ENCODE assay signal across 24 cellular contexts in genomic region chr12:113577464-113578121, GRCh38.
DNase-seq lines count a peak whose midpoint lies in the region; ATAC-seq, FAIRE-seq and TF ChIP-seq lines count a peak whose summit lies in the region.
"Had no signal": no experiment of that assay in that cellular context is flagged by ENCODE, and none has a peak within 500 bp of the region (broad histone marks: within the 10 kb centered on the region; RNA-seq: fewer than 3 reads in every experiment).

No MANE protein-coding gene starts in this region.

- H3K4ac ChIP-seq in H1 (replicated peaks; ENCODE audit: insufficient read length, low read depth, low read length): no peak overlapping the region

- no peak overlapping the region for H4K8ac ChIP-seq in H1 (ENCODE audit: extremely low read depth, insufficient read depth, low read length)

- H3K4me3 ChIP-seq in DOHH2 (ENCODE audit: low read length): no peak overlapping the region
- no peak overlapping the region for H3K4me3 ChIP-seq in H1 (ENCODE audit: extremely low read depth in 1 of 4, insufficient read depth in 2 of 4, low read depth in 3 of 4, low read length in 4 of 4)
- no peak overlapping the region for H3K4me3 ChIP-seq in neural progenitor cell
- H3K4me3 ChIP-seq: SJSA1 had no signal

- H3K18ac ChIP-seq in H1 (ENCODE audit: extremely low read depth, low read length): 0 out of 2 replicates have a peak overlapping the region, but pooled peaks have one; percentile 72

- no peak overlapping the region for H2BK15ac ChIP-seq in H1 (ENCODE audit: low read length)

- peak overlapping the region; percentile 92; the same call in 1 of the 2 replicates for H2BK20ac ChIP-seq in H1 (ENCODE audit: low read length)

- peaks cover 8% of the 10 kb centered on the region for H3K4me1 Mint-ChIP-seq in neural progenitor cell
- no peaks in the 10 kb centered on the region for H3K4me1 Mint-ChIP-seq in effector memory CD8-positive, alpha-beta T cell (ENCODE audit: low read depth in 2 of 2)

- TF ChIP-seq CTCF in DOHH2 (IDR thresholded peaks at IDR 0.05; ENCODE audit: low read depth, low read length, poor library complexity, severe bottlenecking): no peak
- no peak for TF ChIP-seq CTCF in H1 (IDR thresholded peaks at IDR 0.05; ENCODE audit: control extremely low read depth in 1 of 3, insufficient read depth in 1 of 3, low read depth in 1 of 3, low read length in 3 of 3)
- no peak for TF ChIP-seq CTCF in neural progenitor cell (IDR thresholded peaks at IDR 0.05)

- H3K23ac ChIP-seq in H1 (ENCODE audit: insufficient read length): no peak overlapping the region

- no peaks in the 10 kb centered on the region for H3K9me2 ChIP-seq in DOHH2 (replicated peaks; ENCODE audit: control insufficient read depth, low read length)

- H2BK120ac ChIP-seq in H1 (replicated peaks; ENCODE audit: low read depth, low read length): no peak overlapping the region

- peak overlapping the region; percentile 45; the same call in 1 of the 2 replicates for H2BK12ac ChIP-seq in H1 (ENCODE audit: low read depth, low read length)

- no peaks in the 10 kb centered on the region for H3K23me2 ChIP-seq in H1 (ENCODE audit: low read depth, low read length)

- no peaks in the 10 kb centered on the region for H3K79me2 ChIP-seq in DOHH2 (ENCODE audit: control insufficient read depth, low read length)
- H3K79me2 ChIP-seq in H1 (ENCODE audit: control insufficient read depth in 1 of 2, insufficient read depth in 2 of 2, low read length in 2 of 2): no peaks in the 10 kb centered on the region
- H3K79me2 ChIP-seq in neural progenitor cell (ENCODE audit: low read depth): no peaks in the 10 kb centered on the region

- H2AK5ac ChIP-seq in H1 (ENCODE audit: low read depth, low read length): peak overlapping the region; percentile 54; the same call in 1 of the 2 replicates

- H3K4me1 ChIP-seq in DOHH2 (ENCODE audit: control insufficient read depth, low read length) (peaks cover 14% of the 10 kb centered on the region), H1 (replicated peaks in 1 of 4; ENCODE audit: control insufficient read depth in 3 of 4, insufficient read depth in 4 of 4, low read length in 3 of 4) (peaks cover 0 to 7% (median 1%) of the 10 kb centered on the region in 4 experiments; a peak in 5 of 7 replicates), neural progenitor cell (peaks cover 21% of the 10 kb centered on the region)
- H3K4me1 ChIP-seq: Caco-2, SJSA1 had no signal

- H2AFZ ChIP-seq in H1 (ENCODE audit: low read length): no peak overlapping the region
- H2AFZ ChIP-seq in neural progenitor cell (replicated peaks): peak overlapping the region; percentile 34

- H3K79me1 ChIP-seq in H1 (ENCODE audit: low read depth, low read length): no peaks in the 10 kb centered on the region

- H3K27me3 ChIP-seq in DOHH2 (ENCODE audit: control insufficient read depth, low read length): peaks cover 16% of the 10 kb centered on the region
- H3K27me3 ChIP-seq in H1 (replicated peaks in 1 of 4; ENCODE audit: control insufficient read depth in 3 of 4, extremely low read depth in 1 of 4, insufficient read depth in 3 of 4, low read length in 3 of 4): peaks cover 0 to 2% (median 0%) of the 10 kb centered on the region in 4 experiments; a peak in 1 of 7 replicates
- no peaks in the 10 kb centered on the region for H3K27me3 ChIP-seq in neural progenitor cell

- FAIRE-seq in H1 (lab: Jason Lieb, UNC): no peak
- FAIRE-seq: GM12891, HepG2, RCC 7860 had no signal

- H3K9me3 ChIP-seq in DOHH2 (ENCODE audit: control insufficient read depth, insufficient read depth, low read length) (peaks cover 2% of the 10 kb centered on the region; the same call in 1 of the 2 replicates), H1 (ENCODE audit: insufficient read depth in 2 of 2, low read depth in 1 of 2, low read length in 1 of 2) (peaks cover 11 to 19% of the 10 kb centered on the region in 2 experiments), neural progenitor cell (ENCODE audit: low read depth) (peaks cover 12% of the 10 kb centered on the region)
- H3K9me3 ChIP-seq: SJSA1 had no signal

- H3K36me3 ChIP-seq in DOHH2 (ENCODE audit: control insufficient read depth, low read length): no peaks in the 10 kb centered on the region
- peaks cover 0 to 6% (median 0%) of the 10 kb centered on the region in 4 experiments; a peak in 2 of 8 replicates for H3K36me3 ChIP-seq in H1 (ENCODE audit: control insufficient read depth in 2 of 4, insufficient read depth in 4 of 4, low read length in 3 of 4)
- peaks cover 4% of the 10 kb centered on the region for H3K36me3 ChIP-seq in neural progenitor cell
- H3K36me3 ChIP-seq: SJSA1 had no signal

- no peak overlapping the region for H4K5ac ChIP-seq in H1 (ENCODE audit: insufficient read length, low read depth, low read length)

- H3K9ac ChIP-seq in H1 (replicated peaks in 1 of 4; ENCODE audit: extremely low read depth in 1 of 4, low read depth in 3 of 4, low read length in 3 of 4): no peak overlapping the region
- H3K9ac ChIP-seq in neural progenitor cell: no peak overlapping the region

- no peak overlapping the region for H3K14ac ChIP-seq in H1 (ENCODE audit: insufficient read length)

- H3K9me3 Mint-ChIP-seq in neural progenitor cell: peaks cover 13% of the 10 kb centered on the region
- H3K9me3 Mint-ChIP-seq in effector memory CD8-positive, alpha-beta T cell: peaks cover 2 to 7% of the 10 kb centered on the region in 2 donors

- H3K27ac ChIP-seq in DOHH2 (ENCODE audit: low read depth, low read length) (no peak overlapping the region), H1 (ENCODE audit: low read depth, low read length) (no peak overlapping the region), neural progenitor cell (no peak overlapping the region)
- H3K27ac ChIP-seq: SJSA1 had no signal

- no peak overlapping the region for H2BK5ac ChIP-seq in H1 (ENCODE audit: low read depth, low read length)

- H3K27me3 Mint-ChIP-seq in neural progenitor cell (ENCODE audit: insufficient read depth, low read depth): peaks cover 2% of the 10 kb centered on the region
- peaks cover 36 to 71% of the 10 kb centered on the region in 2 donors for H3K27me3 Mint-ChIP-seq in effector memory CD8-positive, alpha-beta T cell

- no peaks in the 10 kb centered on the region for H3K36me3 Mint-ChIP-seq in neural progenitor cell
- H3K36me3 Mint-ChIP-seq in effector memory CD8-positive, alpha-beta T cell (ENCODE audit: insufficient read depth): no peaks in the 10 kb centered on the region
- H3K36me3 Mint-ChIP-seq: CD8-positive, alpha-beta T cell had no signal

- CTCF ChIA-PET in H1 (lab: Charles Lee; ENCODE audit: partially characterized antibody): interaction anchor here (0.6 to 1.1 kb wide), 2 partner anchors 8 to 145 kb away, joined by 3 read pairs; no protein-coding TSS in a partner anchor

- no peak overlapping the region for H3K4me3 Mint-ChIP-seq in neural progenitor cell
- H3K4me3 Mint-ChIP-seq in effector memory CD8-positive, alpha-beta T cell: no peak overlapping the region
- H3K4me3 Mint-ChIP-seq: CD8-positive, alpha-beta T cell had no signal

- POLR2A ChIA-PET in H1 (lab: Charles Lee; ENCODE audit: partially characterized antibody): no interaction called here

- ATAC-seq in GM18502 (IDR thresholded peaks at IDR 0.05; ENCODE audit: poor library complexity, unreplicated experiment): no peak
- no peak for ATAC-seq in effector memory CD8-positive, alpha-beta T cell (replicated peaks)
- ATAC-seq: CD8-positive, alpha-beta T cell; HepG2 had no signal

- no peak for TF ChIP-seq RAD21 in H1 (IDR thresholded peaks at IDR 0.05 in 1 of 2, conservative IDR thresholded peaks at IDR 0.05 in 1 of 2; ENCODE audit: low read depth in 2 of 2, low read length in 2 of 2)

- H3K27ac Mint-ChIP-seq in neural progenitor cell: no peak overlapping the region
- no peak overlapping the region for H3K27ac Mint-ChIP-seq in effector memory CD8-positive, alpha-beta T cell
- H3K27ac Mint-ChIP-seq: CD8-positive, alpha-beta T cell had no signal

- no peaks in the 10 kb centered on the region for H4K20me1 ChIP-seq in DOHH2 (ENCODE audit: control insufficient read depth, insufficient read depth, low read depth, low read length)
- H4K20me1 ChIP-seq in H1 (replicated peaks in 1 of 2; ENCODE audit: control insufficient read depth in 1 of 2, insufficient read depth in 2 of 2, low read length in 2 of 2): no peaks in the 10 kb centered on the region
- no peaks in the 10 kb centered on the region for H4K20me1 ChIP-seq in neural progenitor cell (ENCODE audit: low read depth)

- DNase-seq in NCI-H82 treated with DMSO at 0.1 percent for 48 hours (lab: John Stamatoyannopoulos, UW; ENCODE audit: unreplicated experiment) (peak; percentile 1), H1 (ENCODE audit: low read depth in 1 of 2, low spot score in 2 of 2) (no peak), neural progenitor cell (ENCODE audit: low spot score) (no peak)
- DNase-seq in stimulated activated CD4-positive, alpha-beta T cell treated with anti-CD3 and anti-CD28 coated beads, Interleukin-12 subunit alpha, Interleukin-12 subunit beta, amount 100 ng/mL, for 4 hours: no peak
- DNase-seq in effector memory CD8-positive, alpha-beta T cell: no peak
- DNase-seq: C1 segment of cervical spinal cord; Caco-2; CD8-positive, alpha-beta T cell; EL; GF-D8; Kasumi-1; MV-4-11; NCI-H1105 treated with DMSO at 0.1 percent for 48 hours; NCI-H146; NCI-H1930; NCI-H2107; NCI-H524; NCI-H774 had no signal

- H3K56ac ChIP-seq in H1 (replicated peaks; ENCODE audit: insufficient read length, low read depth, low read length): no peak overlapping the region

- H3F3A ChIP-seq in DOHH2 (ENCODE audit: control insufficient read depth, insufficient read depth): no peaks in the 10 kb centered on the region
- H3F3A ChIP-seq in neural progenitor cell (ENCODE audit: low read depth): peaks cover 14% of the 10 kb centered on the region

- no peak for TF ChIP-seq EP300 in H1 (IDR thresholded peaks at IDR 0.05; ENCODE audit: borderline replicate concordance in 1 of 2, low read depth in 2 of 2, low read length in 2 of 2)

- 82% methylated on average over 7 of the region's 7 CpGs; no CpG with 5 or more reads in 1 of the 2 experiments for WGBS in H1 (ENCODE audit: extremely low coverage in 1 of 2, insufficient coverage in 1 of 2, insufficient read length in 1 of 2, insufficient replicate concordance in 2 of 2, low coverage in 1 of 2, low lambda C conversion rate in 2 of 2, missing lambda C conversion rate in 1 of 2), 2 experiments

- H3K4me2 ChIP-seq in DOHH2 (ENCODE audit: low read length) (peak overlapping the region; percentile 9; the same call in 1 of the 2 replicates), H1 (ENCODE audit: insufficient read depth in 1 of 2, low read depth in 2 of 2, low read length in 2 of 2) (no peak overlapping the region), neural progenitor cell (no peak overlapping the region)

- no peak overlapping the region for H4K91ac ChIP-seq in H1 (replicated peaks; ENCODE audit: insufficient read length, low read length)

- TF ChIP-seq POLR2A in H1 (IDR thresholded peaks at IDR 0.05; ENCODE audit: control extremely low read depth in 1 of 2, low read depth in 2 of 2, low read length in 2 of 2): no peak

TF ChIP-seq in H1, 55 proteins besides CTCF, POLR2A, EP300 and RAD21 (continues in another document):
- TF ChIP-seq CEBPB (IDR thresholded peaks at IDR 0.05; ENCODE audit: low read depth, low read length) (no peak), EZH2 (IDR thresholded peaks at IDR 0.05; ENCODE audit: low read depth, low read length, severe bottlenecking) (no peak), CREB1 (IDR thresholded peaks at IDR 0.05) (no peak), TCF12 (IDR thresholded peaks at IDR 0.05; ENCODE audit: low read depth, low read length) (no peak), EGR1 (IDR thresholded peaks at IDR 0.05; ENCODE audit: borderline replicate concordance, low read depth, low read length) (no peak)
